ENCODE assay signal across 7 cellular contexts in genomic region chr17:15301845-15302244, GRCh38. TPM values are rescaled to one million over a fixed set of nuclear protein-coding genes. Genes with fewer than 3 reads are reported as not detected.
"Had no signal": no experiment of that assay in that cellular context is flagged by ENCODE, and none has a peak within 500 bp of the region (broad histone marks: within the 10 kb centered on the region; RNA-seq: fewer than 3 reads in every experiment).

No MANE protein-coding gene starts in this region.

- ATAC-seq: GM23338, HepG2, K562 had no signal

- H3K27ac Mint-ChIP-seq: GM23338, H9 had no signal

- H3K9me3 Mint-ChIP-seq: GM23338, H9 had no signal

- H3K4me3 Mint-ChIP-seq: GM23338, H9 had no signal

- H3K27ac ChIP-seq: HL-60 had no signal

- H3K4me2 ChIP-seq: GM23338 had no signal

- H3K4me1 Mint-ChIP-seq: H9 had no signal

- H3K4me3 ChIP-seq: GM23338, K562 had no signal

- H2AFZ ChIP-seq: GM23338 had no signal

- DNase-seq: H9, HCEC 1CT had no signal

RNA-seq across cellular contexts. Expression of gene TEKT3, which starts 39.6 kb away (rescaled TPM):
- total RNA-seq: HT1080, K562 had no signal
- polyA plus RNA-seq: K562 had no signal
